Comparison of ENCODE assay signal across 5 cellular contexts in genomic region chr10:86528736-86529135, GRCh38. TPM values are rescaled to one million over a fixed set of nuclear protein-coding genes. Genes with fewer than 3 reads are reported as not detected.
A peak's percentile ranks its signal among the peaks of the same experiment; 100 is the strongest.
DNase-seq lines count a peak whose midpoint lies in the region; ATAC-seq, FAIRE-seq and TF ChIP-seq lines count a peak whose summit lies in the region.
"Not testable (repeated sequence)": the region's sequence is repeated elsewhere in the genome, so short reads cannot be mapped to it uniquely, and the experiment has no call there.

No MANE protein-coding gene starts in this region.

- not testable (repeated sequence) for BruUV-seq in K562 (replicated peaks; lab: Mats Ljungman, UMichigan)

- H3K4me2 ChIP-seq in K562 (ENCODE audit: insufficient read depth, low read length), result not testable (repeated sequence)

- intact Hi-C loops in K562 (cut with micrococcal nuclease); left ventricle myocardium superior (cut with micrococcal nuclease); thyroid gland (cut with DNase I): not testable (repeated sequence)
- intact Hi-C loops in body of pancreas (cut with DNase I), result loop anchor here (10.0 kb wide), 1 partner anchor 56 kb away; no protein-coding TSS in a partner anchor

- H3K27ac ChIP-seq in HEK293 (ENCODE audit: extremely low read depth, low read depth, low read length); K562 (ENCODE audit: extremely low read depth, low read depth, low read length); body of pancreas: not testable (repeated sequence)
- H3K27ac ChIP-seq in thyroid gland, result peak overlapping the region in 2 of 3 donors; percentile 83 to 85

- H3K9ac ChIP-seq in K562 (ENCODE audit: insufficient read depth in 1 of 2, low read depth in 2 of 2, low read length in 2 of 2), result not testable (repeated sequence)

- not testable (repeated sequence) for TF ChIP-seq EP300 in K562 (IDR thresholded peaks at IDR 0.05; ENCODE audit: low read length)

- not testable (repeated sequence) for H3K27me3 ChIP-seq in K562 (ENCODE audit: control insufficient read depth in 2 of 2, insufficient read depth in 2 of 2, low read length in 2 of 2); body of pancreas; thyroid gland

- H3K4me1 ChIP-seq in HEK293 (ENCODE audit: control insufficient read depth, insufficient read depth, low read length); K562 (replicated peaks in 1 of 2; ENCODE audit: control insufficient read depth in 2 of 2, insufficient read depth in 2 of 2, low read length in 2 of 2): not testable (repeated sequence)
- H3K4me1 ChIP-seq in body of pancreas (peaks cover 24% of the 10 kb centered on the region), thyroid gland (peaks cover 41 to 60% of the 10 kb centered on the region in 2 donors)

- not testable (repeated sequence) for H2AFZ ChIP-seq in K562 (ENCODE audit: low read depth, low read length)

- not testable (repeated sequence) for FAIRE-seq in K562 (lab: Jason Lieb, UNC)

- H3K79me2 ChIP-seq in K562 (ENCODE audit: control insufficient read depth, insufficient read depth, low read length), result not testable (repeated sequence)

- not testable (repeated sequence) for TF ChIP-seq POLR2A in K562 (conservative IDR thresholded peaks at IDR 0.05); body of pancreas (IDR thresholded peaks at IDR 0.05); thyroid gland (IDR thresholded peaks at IDR 0.05)

- WGBS in K562 (ENCODE audit: insufficient coverage, low coverage, missing lambda C conversion rate), result 31% methylated on average over 2 of the region's 3 CpGs
- 45 to 62% methylated on average over 3 of the region's 3 CpGs for WGBS in body of pancreas, 2 donors
- 85 to 92% methylated on average over 3 of the region's 3 CpGs for WGBS in thyroid gland, 2 donors

- ATAC-seq in K562, result not testable (repeated sequence)
- ATAC-seq in body of pancreas, result peak; percentile 22
- peak; percentile 44 for ATAC-seq in left ventricle myocardium superior

- POLR2A ChIA-PET in HEK293 (lab: Yijun Ruan, JAX); K562 (lab: Yijun Ruan, JAX): not testable (repeated sequence)

- not testable (repeated sequence) for H3K4me3 ChIP-seq in HEK293 (ENCODE audit: low read depth, low read length); K562; body of pancreas; thyroid gland (replicated peaks in 1 of 3)

- not testable (repeated sequence) for H3K9me1 ChIP-seq in K562 (ENCODE audit: control insufficient read depth, insufficient read depth, low read length)

- H3K36me3 ChIP-seq in HEK293 (ENCODE audit: control insufficient read depth in 2 of 2, insufficient read depth in 1 of 2, low read length in 2 of 2); K562 (ENCODE audit: control insufficient read depth, insufficient read depth, low read length); body of pancreas (replicated peaks in 1 of 2; ENCODE audit: insufficient read depth in 1 of 2, low read depth in 2 of 2); thyroid gland: not testable (repeated sequence)

- in situ Hi-C loops in K562 (cut with MboI), result not testable (repeated sequence)

- CTCF ChIA-PET in HEK293 (lab: Yijun Ruan, JAX), result interaction anchor here (2.1 kb wide), 1 partner anchor 129 kb away, joined by 7 read pairs; no protein-coding TSS in a partner anchor
- CTCF ChIA-PET in K562 (lab: Yijun Ruan, JAX; ENCODE audit: low intra/inter-chr PET ratio), result not testable (repeated sequence)

- TF ChIP-seq CTCF in HEK293 (tag by site-specific recombination; IDR thresholded peaks at IDR 0.05); K562 (IDR thresholded peaks at IDR 0.05 in 2 of 3, conservative IDR thresholded peaks at IDR 0.05 in 1 of 3; ENCODE audit: insufficient read depth in 2 of 3, low read depth in 1 of 3, low read length in 3 of 3); body of pancreas (IDR thresholded peaks at IDR 0.05); thyroid gland (IDR thresholded peaks at IDR 0.05): not testable (repeated sequence)

- TF ChIP-seq RAD21 in K562 (CRISPR knock-in tag; conservative IDR thresholded peaks at IDR 0.05 in 1 of 2, IDR thresholded peaks at IDR 0.05 in 1 of 2), result not testable (repeated sequence)

- DNase-seq in K562 (ENCODE audit: extremely low read depth in 1 of 4, low spot score in 3 of 4); left ventricle myocardium superior; thyroid gland: not testable (repeated sequence)
- DNase-seq in body of pancreas, result peak in 1 of 4 donors; percentile 23

- not testable (repeated sequence) for H3K9me3 ChIP-seq in HEK293 (ENCODE audit: control insufficient read depth, insufficient read depth, low read depth, low read length); K562 (replicated peaks; ENCODE audit: control insufficient read depth, insufficient read depth, low read depth, low read length); body of pancreas; thyroid gland

- H4K20me1 ChIP-seq in K562 (replicated peaks; ENCODE audit: control insufficient read depth, insufficient read depth, low read length), result not testable (repeated sequence)

TF ChIP-seq in HEK293, 187 proteins besides CTCF, POLR2A, EP300 and RAD21:
- TF ChIP-seq ZNF362 (tag by site-specific recombination; IDR thresholded peaks at IDR 0.05) (0 out of 2 replicates have a peak, but pooled peaks have one; percentile 5), ZNF121 (tag by site-specific recombination; IDR thresholded peaks at IDR 0.05) (peak; percentile 85)

TF ChIP-seq in K562, 482 proteins besides CTCF, POLR2A, EP300 and RAD21:
- peak; percentile 72 for TF ChIP-seq ZNF121 (CRISPR knock-in tag; conservative IDR thresholded peaks at IDR 0.05)

RNA-seq across cellular contexts. Expression of gene WAPL, which starts 7.1 kb away (rescaled TPM):
- total RNA-seq in K562 (2011; cell fraction: chromatin; rRNA removed; ENCODE audit: low replicate concordance), result 19.5 and 62.0 TPM in 2 replicates
- 9.7 and 10.5 TPM in 2 replicates for total RNA-seq in K562 (2011; cell fraction: nucleolus; rRNA removed)
- total RNA-seq in K562 (2011; cell fraction: nucleoplasm; rRNA removed), result 19.5 and 21.7 TPM in 2 replicates
- total RNA-seq in K562 (2014; rRNA removed) (25.8 and 27.7 TPM in 2 replicates), K562 (2014; rRNA removed; fragmentation: Illumina TruSeq; extraction: Trizol) (36.4 and 41.5 TPM in 2 replicates), K562 (2015; rRNA removed; fragmentation: Illumina TruSeq; extraction: Trizol) (34.0 and 34.4 TPM in 2 replicates), K562 (2021) (24.5 and 27.0 TPM in 2 replicates), body of pancreas (10 to 100 TPM; 24.1 to 38.9 TPM), left ventricle myocardium superior (22.2 TPM), thyroid gland (10 to 100 TPM; 44.2 to 62.1 (median 51.7) TPM)
- polyA plus RNA-seq in K562 (2011; rRNA removed) (13.5 and 18.4 TPM in 2 replicates), K562 (2014; fragmentation: Illumina TruSeq; extraction: Trizol) (21.0 and 25.3 TPM in 2 replicates), K562 (2014; fragmentation: Nextera tagmentation; extraction: Ambion mirVana) (10 to 100 TPM; 14.3 to 21.9 TPM), K562 (2014; rRNA removed) (15.1 and 17.9 TPM in 2 replicates)
- polyA plus RNA-seq in K562 (2011; cell fraction: cytosol; rRNA removed), result 5.2 and 7.4 TPM in 2 replicates
- polyA plus RNA-seq in K562 (2011; cell fraction: nucleus; rRNA removed), result 7.3 and 10.8 TPM in 2 replicates
- polyA plus RNA-seq in K562 (2012), result 15.9 and 20.7 TPM in 2 replicates
- 41.8 and 42.9 TPM in 2 replicates for polyA minus RNA-seq in K562 (2011; rRNA and poly(A)+ RNA removed)
- 28.6 and 31.1 TPM in 2 replicates for polyA minus RNA-seq in K562 (2011; cell fraction: cytosol; rRNA and poly(A)+ RNA removed)
- polyA minus RNA-seq in K562 (2011; cell fraction: nucleus; rRNA and poly(A)+ RNA removed), result 11.0 and 18.2 TPM in 2 replicates
